Comparison of ENCODE assay signal across 2 cellular contexts in genomic region chr11:63499874-63500273, GRCh38.
TF ChIP-seq lines count a peak whose summit lies in the region.

No MANE protein-coding gene starts in this region.

TF ChIP-seq in H1, 55 proteins besides CTCF, POLR2A, EP300 and RAD21:
- TF ChIP-seq BRCA1 (IDR thresholded peaks at IDR 0.05; ENCODE audit: low read depth, low read length), result no peak
- no peak for TF ChIP-seq RFX5 (IDR thresholded peaks at IDR 0.05; ENCODE audit: borderline replicate concordance, low read depth, low read length)
- TF ChIP-seq SP4 (IDR thresholded peaks at IDR 0.05; ENCODE audit: low read length), result no peak
- no peak for TF ChIP-seq RBBP5 (IDR thresholded peaks at IDR 0.05; ENCODE audit: borderline replicate concordance, low read depth, low read length)
- no peak for TF ChIP-seq CBX5 (IDR thresholded peaks at IDR 0.05; ENCODE audit: low read depth, low read length)
- no peak for TF ChIP-seq KDM1A (IDR thresholded peaks at IDR 0.05; ENCODE audit: borderline replicate concordance, low read length)
- TF ChIP-seq TEAD4 (IDR thresholded peaks at IDR 0.05; ENCODE audit: low read depth, low read length), result no peak
- TF ChIP-seq JUND (IDR thresholded peaks at IDR 0.05; ENCODE audit: low read length), result no peak

TF ChIP-seq in HEK293T, 16 proteins besides CTCF, POLR2A, EP300 and RAD21:
- no peak for TF ChIP-seq LEF1 (IDR thresholded peaks at IDR 0.05; ENCODE audit: borderline replicate concordance)
- no peak for TF ChIP-seq FOXK2 (IDR thresholded peaks at IDR 0.05)
- no peak for TF ChIP-seq SUZ12 (IDR thresholded peaks at IDR 0.05)
- no peak for TF ChIP-seq BHLHE40 (IDR thresholded peaks at IDR 0.05; ENCODE audit: borderline replicate concordance)
- TF ChIP-seq FOXA1 (IDR thresholded peaks at IDR 0.05), result no peak
- TF ChIP-seq HDGF (IDR thresholded peaks at IDR 0.05; ENCODE audit: borderline replicate concordance), result no peak
- TF ChIP-seq SP1 (IDR thresholded peaks at IDR 0.05), result no peak
- no peak for TF ChIP-seq FOXM1 (IDR thresholded peaks at IDR 0.05; ENCODE audit: borderline replicate concordance)
- no peak for TF ChIP-seq L3MBTL2 (conservative IDR thresholded peaks at IDR 0.05)
